ENCODE assay signal across 26 cellular contexts in genomic region chr5:10469253-10470030, GRCh38. TPM values are rescaled to one million over a fixed set of nuclear protein-coding genes. Genes with fewer than 3 reads are reported as not detected.
A peak's percentile ranks its signal among the peaks of the same experiment; 100 is the strongest.
DNase-seq lines count a peak whose midpoint lies in the region; ATAC-seq, FAIRE-seq and TF ChIP-seq lines count a peak whose summit lies in the region.
"Had no signal": no experiment of that assay in that cellular context is flagged by ENCODE, and none has a peak within 500 bp of the region (broad histone marks: within the 10 kb centered on the region; RNA-seq: fewer than 3 reads in every experiment).

No MANE protein-coding gene starts in this region.

- no peak for TF ChIP-seq RAD21 in A549 (conservative IDR thresholded peaks at IDR 0.05 in 1 of 2, IDR thresholded peaks at IDR 0.05 in 1 of 2)

- H3K27me3 Mint-ChIP-seq in WTC11 (ENCODE audit: low read depth) (peaks cover 2% of the 10 kb centered on the region; the same call in 1 of the 2 replicates), endothelial cell (ENCODE audit: unreplicated experiment) (peaks cover 9% of the 10 kb centered on the region)
- H3K27me3 Mint-ChIP-seq: activated naive CD8-positive, alpha-beta T cell had no signal

- no peak for DNase-seq in A549 (ENCODE audit: low read depth in 1 of 2, low spot score in 1 of 2)
- no peak for DNase-seq in WTC11 (ENCODE audit: low spot score)
- peak; percentile 56 to 76 for DNase-seq in foreskin fibroblast
- DNase-seq in endothelial cell (ENCODE audit: low spot score): no peak
- no peak for DNase-seq in stimulated activated CD4-positive, alpha-beta T cell treated with anti-CD3 and anti-CD28 coated beads, Interleukin-2, amount 100 ng/mL, for 48 hours
- DNase-seq in NCI-H226: no peak
- DNase-seq: activated CD4-positive, alpha-beta T cell treated with anti-CD3 and anti-CD28 coated beads for 48 hours; activated CD8-positive, alpha-beta memory T cell treated with anti-CD3 and anti-CD28 coated beads, Interleukin-2, amount 10 ng/mL, durations not matched to agents 7 days and 5 days; CD4-positive, CD25-positive, alpha-beta regulatory T cell; endodermal cell; GF-D8; hippocampal formation; NCI-H187; NCI-H2227 treated with DMSO at 0.1 percent for 48 hours; NCI-H774; SHP77 treated with DMSO at 0.1 percent for 48 hours; substantia nigra had no signal

- FAIRE-seq in A549 (lab: Jason Lieb, UNC): no peak
- FAIRE-seq: A204.1, colon, GM12892, H1, keratinocyte had no signal

- 0 out of 3 replicates have a peak, but pooled peaks cover 2% of the 10 kb centered on the region for H3K9me3 ChIP-seq in A549
- no peaks in the 10 kb centered on the region for H3K9me3 ChIP-seq in HEK293 (ENCODE audit: control insufficient read depth, insufficient read depth, low read depth, low read length)

- H3K27ac ChIP-seq in A549 (peak overlapping the region in 1 of 2 experiments; percentile 66; a peak in 3 of 6 replicates), HEK293 (ENCODE audit: extremely low read depth, low read depth, low read length) (no peak overlapping the region)

- H3K36me3 Mint-ChIP-seq in WTC11: no peaks in the 10 kb centered on the region
- H3K36me3 Mint-ChIP-seq in endothelial cell (ENCODE audit: low read depth, unreplicated experiment): peaks cover 5% of the 10 kb centered on the region
- H3K36me3 Mint-ChIP-seq: activated CD8-positive, alpha-beta memory T cell treated with anti-CD3 and anti-CD28 coated beads, Interleukin-2, amount 10 ng/mL, durations not matched to agents 7 days and 5 days; activated naive CD8-positive, alpha-beta T cell; brain had no signal

- TF ChIP-seq EP300 in A549 (IDR thresholded peaks at IDR 0.05): no peak

- TF ChIP-seq POLR2A in A549 (IDR thresholded peaks at IDR 0.05; ENCODE audit: low read length): no peak

- 59% methylated on average over 8 of the region's 8 CpGs for WGBS in A549 (ENCODE audit: missing lambda C conversion rate)

- no peaks in the 10 kb centered on the region for H3K36me3 ChIP-seq in HEK293 (ENCODE audit: control insufficient read depth in 2 of 2, insufficient read depth in 1 of 2, low read length in 2 of 2)

- peaks cover 10% of the 10 kb centered on the region for H3K9me3 Mint-ChIP-seq in WTC11
- H3K9me3 Mint-ChIP-seq in endothelial cell (ENCODE audit: unreplicated experiment): no peaks in the 10 kb centered on the region

- ATAC-seq in A549 (peak in 1 of 2 experiments; percentile 58; a peak in 3 of 6 replicates), WTC11 (no peak), GM21423 (IDR thresholded peaks at IDR 0.05; ENCODE audit: unreplicated experiment) (no peak)
- ATAC-seq: activated CD8-positive, alpha-beta memory T cell treated with anti-CD3 and anti-CD28 coated beads, Interleukin-2, amount 10 ng/mL, durations not matched to agents 7 days and 5 days had no signal

- TF ChIP-seq CTCF in A549 (IDR thresholded peaks at IDR 0.05): no peak
- TF ChIP-seq CTCF in HEK293 (tag by site-specific recombination; IDR thresholded peaks at IDR 0.05): no peak
- no peak for TF ChIP-seq CTCF in WTC11 (IDR thresholded peaks at IDR 0.05)
- TF ChIP-seq CTCF in foreskin fibroblast (IDR thresholded peaks at IDR 0.05; ENCODE audit: low read depth, low read length): no peak
- TF ChIP-seq CTCF in endothelial cell (IDR thresholded peaks at IDR 0.05; ENCODE audit: unreplicated experiment): no peak

- H3K4me2 ChIP-seq in A549: peak overlapping the region; percentile 11; the same call in 1 of the 3 replicates

- H3K4me1 ChIP-seq in A549: peaks cover 20% of the 10 kb centered on the region
- H3K4me1 ChIP-seq in HEK293 (ENCODE audit: control insufficient read depth, insufficient read depth, low read length): peaks cover 14% of the 10 kb centered on the region

- H3K27ac Mint-ChIP-seq in WTC11: no peak overlapping the region
- no peak overlapping the region for H3K27ac Mint-ChIP-seq in endothelial cell (ENCODE audit: unreplicated experiment)
- H3K27ac Mint-ChIP-seq: activated CD8-positive, alpha-beta memory T cell treated with anti-CD3 and anti-CD28 coated beads, Interleukin-2, amount 10 ng/mL, durations not matched to agents 7 days and 5 days; activated naive CD8-positive, alpha-beta T cell; CD4-positive, CD25-positive, alpha-beta regulatory T cell; endodermal cell had no signal

- H3K4me3 Mint-ChIP-seq in WTC11: no peak overlapping the region
- H3K4me3 Mint-ChIP-seq in endothelial cell (ENCODE audit: unreplicated experiment): no peak overlapping the region
- H3K4me3 Mint-ChIP-seq: activated CD8-positive, alpha-beta memory T cell treated with anti-CD3 and anti-CD28 coated beads, Interleukin-2, amount 10 ng/mL, durations not matched to agents 7 days and 5 days; activated naive CD8-positive, alpha-beta T cell; brain; CD4-positive, CD25-positive, alpha-beta regulatory T cell; endodermal cell had no signal

- H3K4me1 Mint-ChIP-seq in WTC11 (peaks cover 22% of the 10 kb centered on the region), endothelial cell (ENCODE audit: unreplicated experiment) (peaks cover 18% of the 10 kb centered on the region)

- CTCF ChIA-PET in A549 (lab: Yijun Ruan, JAX): interaction anchor here (0.6 to 1.0 kb wide), 3 partner anchors 12 to 184 kb away, joined by 3 to 4 read pairs (median 3); no protein-coding TSS in a partner anchor
- CTCF ChIA-PET in HEK293 (lab: Yijun Ruan, JAX): interaction anchor here (0.6 to 0.7 kb wide), 2 partner anchors 158 to 167 kb away, joined by 3 to 4 read pairs; no protein-coding TSS in a partner anchor
- CTCF ChIA-PET in WTC11 (lab: Charles Lee): no interaction called here

- no peak overlapping the region for H3K4me3 ChIP-seq in A549
- no peak overlapping the region for H3K4me3 ChIP-seq in HEK293 (ENCODE audit: low read depth, low read length)
- no peak overlapping the region for H3K4me3 ChIP-seq in foreskin fibroblast (ENCODE audit: low read depth in 1 of 2, low read length in 2 of 2)

- POLR2A ChIA-PET in A549 (lab: Yijun Ruan, JAX) (no interaction called here), HEK293 (lab: Yijun Ruan, JAX) (interaction anchor here (0.7 kb wide), 1 partner anchor 668 kb away, joined by 3 read pairs; no protein-coding TSS in a partner anchor), WTC11 (lab: Charles Lee) (no interaction called here)

TF ChIP-seq in A549, 52 proteins besides CTCF, POLR2A, EP300 and RAD21:
- no peak for TF ChIP-seq HDAC2 (IDR thresholded peaks at IDR 0.05)
- TF ChIP-seq MAFK (IDR thresholded peaks at IDR 0.05; ENCODE audit: partially characterized antibody): no peak
- 0 out of 4 replicates have a peak, but pooled peaks of 1 of the 2 experiments have one; percentile 16 for TF ChIP-seq CEBPB (IDR thresholded peaks at IDR 0.05)

TF ChIP-seq in HEK293, 187 proteins besides CTCF, POLR2A, EP300 and RAD21:
- TF ChIP-seq ZNF121 (tag by site-specific recombination; IDR thresholded peaks at IDR 0.05) (0 out of 2 replicates have a peak, but pooled peaks have one; percentile 66), SALL2 (tag by site-specific recombination; IDR thresholded peaks at IDR 0.05; ENCODE audit: borderline replicate concordance) (no peak)

TF ChIP-seq in WTC11, 78 proteins besides CTCF, POLR2A, EP300 and RAD21:
- no peak for TF ChIP-seq ZNF138 (CRISPR knock-in tag; conservative IDR thresholded peaks at IDR 0.05)
- TF ChIP-seq ZNF121 (CRISPR knock-in tag; IDR thresholded peaks at IDR 0.05): peak; percentile 73; the same call in 1 of the 2 replicates
- TF ChIP-seq, protein P1, sequence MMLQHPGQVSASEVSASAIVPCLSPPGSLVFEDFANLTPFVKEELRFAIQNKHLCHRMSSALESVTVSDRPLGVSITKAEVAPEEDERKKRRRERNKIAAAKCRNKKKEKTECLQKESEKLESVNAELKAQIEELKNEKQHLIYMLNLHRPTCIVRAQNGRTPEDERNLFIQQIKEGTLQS (CRISPR knock-in tag; conservative IDR thresholded peaks at IDR 0.05): no peak

RNA-seq across cellular contexts. Expression of gene ROPN1L, which starts 27.8 kb away (rescaled TPM):
- 1.4 and 1.5 TPM in 2 replicates for polyA plus RNA-seq in A549 (2011; rRNA removed)
- 3.6 and 3.8 TPM in 2 replicates for polyA plus RNA-seq in A549 (2012; cell fraction: cytosol; rRNA removed)
- 2.6 and 3.4 TPM in 2 replicates for polyA plus RNA-seq in A549 (2012; cell fraction: nucleus; rRNA removed)
- 0.83 to 1.3 TPM (median 1.3 TPM) in 3 replicates for polyA plus RNA-seq in A549 (2017; fragmentation: RNase III; extraction: RNeasy Plus Mini Kit Qiagen cat#74134 plus additional on column Dnase treatment)
- 0.37 and 0.73 TPM in 2 replicates for polyA minus RNA-seq in A549 (2011; rRNA and poly(A)+ RNA removed)
- 0.27 TPM in 1 of 3 replicates, not detected in the others for total RNA-seq in WTC11 (2021)
- 4.0 TPM for total RNA-seq in endothelial cell (ENCODE audit: unreplicated experiment)
- polyA plus RNA-seq: keratinocyte had no signal

Comparison
In these comparisons a context has a peak if more than half of its experiments do, and no peak if none do; other contexts are left out.
1. DNase-seq: peak in foreskin fibroblast (2 of 2); none in A549 (0 of 2), WTC11 (single experiment), endothelial cell (single experiment), stimulated activated CD4-positive, alpha-beta T cell treated with anti-CD3 and anti-CD28 coated beads, Interleukin-2, amount 100 ng/mL, for 48 hours (0 of 2) and NCI-H226 (single experiment).